22 cellular contexts compared by ENCODE assay signal in the genomic region with DNA sequence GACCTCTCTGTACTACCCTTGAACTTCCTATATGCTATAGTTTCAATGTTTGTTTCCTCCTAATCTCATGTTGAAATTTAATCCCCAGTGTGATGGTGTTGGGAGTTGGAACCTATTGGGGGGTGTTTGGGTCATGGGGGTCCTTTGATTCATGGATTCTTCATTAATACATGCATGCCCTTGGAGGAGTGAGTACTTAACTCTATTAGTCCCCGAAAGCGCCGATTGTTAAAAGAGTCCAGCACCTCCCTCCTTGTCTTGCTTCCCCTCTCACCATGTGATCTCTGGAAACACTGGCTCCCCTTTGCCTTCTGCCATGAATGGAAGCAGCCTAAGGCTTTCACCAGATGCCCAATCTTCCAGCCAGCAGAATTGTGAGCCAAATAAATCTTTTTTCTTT. TPM values are rescaled to one million over a fixed set of nuclear protein-coding genes. Genes with fewer than 3 reads are reported as not detected.
"Had no signal": no experiment of that assay in that cellular context is flagged by ENCODE, and none has a peak within 500 bp of the region (broad histone marks: within the 10 kb centered on the region; RNA-seq: fewer than 3 reads in every experiment).

No MANE protein-coding gene starts in this region.

- ATAC-seq: gastrocnemius medialis had no signal

- H3K36me3 Mint-ChIP-seq: mesothelial cell of epicardium had no signal

- H3K27ac Mint-ChIP-seq: dendritic cell treated with granulocyte-macrophage colony-stimulating factor and Interleukin-4, amounts not matched to agents 40 ng/mL and 50 ng/mL, for 4 days; mesothelial cell of epicardium had no signal

- DNase-seq: cortex of kidney; effector CD4-positive, alpha-beta T cell; effector memory CD4-positive, alpha-beta T cell; esophagus squamous epithelium; gastrocnemius medialis; left lung; lower lobe of right lung; naive B cell had no signal

- H3K4me3 Mint-ChIP-seq: dendritic cell treated with granulocyte-macrophage colony-stimulating factor and Interleukin-4, amounts not matched to agents 40 ng/mL and 50 ng/mL, for 4 days; mesothelial cell of epicardium; naive B cell had no signal

RNA-seq across cellular contexts. Expression of a gene that starts 31.7 kb away (rescaled TPM):
- total RNA-seq: dermis microvascular lymphatic vessel endothelial cell, endothelial cell of umbilical vein, epithelial cell of proximal tubule, gastrocnemius medialis, glomerular endothelial cell, heart right ventricle, kidney epithelial cell, left cardiac atrium, left lung, left ventricle myocardium superior, lower leg skin, lower lobe of right lung, lung microvascular endothelial cell, mesenteric fat pad, mesothelial cell of epicardium, myocyte had no signal
